7 cellular contexts compared by ENCODE assay signal in the genomic region with DNA sequence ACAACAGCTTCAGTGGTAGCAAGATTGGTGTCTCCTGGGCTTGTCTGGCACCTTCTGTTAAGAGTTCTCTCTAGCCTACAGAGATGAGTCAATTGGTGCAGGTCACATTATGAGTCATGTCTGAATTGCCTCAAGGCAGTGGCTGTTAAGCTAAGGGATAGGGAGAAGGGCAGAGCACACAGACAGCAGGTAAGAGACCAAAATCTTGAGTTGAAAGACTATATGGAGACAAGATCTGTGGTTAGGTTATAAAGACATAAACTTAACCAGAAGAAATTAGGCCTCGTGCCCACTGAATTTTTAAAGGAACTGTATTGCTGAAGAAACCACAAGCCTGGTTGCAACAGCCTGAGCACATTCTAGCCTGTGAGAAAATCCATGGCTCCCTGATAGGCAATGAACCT. TPM values are rescaled to one million over a fixed set of nuclear protein-coding genes. Genes with fewer than 3 reads are reported as not detected.
DNase-seq lines count a peak whose midpoint lies in the region; ATAC-seq lines count a peak whose summit lies in the region.

No MANE protein-coding gene starts in this region.

- peak; percentile 41 for DNase-seq in NCI-H460 (ENCODE audit: extremely low read depth, low read depth)
- DNase-seq in amniotic stem cell (lab: John Stamatoyannopoulos, UW) = peak; percentile 49
- DNase-seq in stimulated activated CD4-positive, alpha-beta T cell treated with anti-CD3 and anti-CD28 coated beads, Interleukin-2, amount 100 ng/mL, for 24 hours = peak; percentile 34 to 44
- DNase-seq in NCI-H1417 treated with DMSO at 0.1 percent for 48 hours (lab: John Stamatoyannopoulos, UW) = no peak
- no peak for DNase-seq in GOT3 (lab: John Stamatoyannopoulos, UW)

- ATAC-seq in GM18868 (IDR thresholded peaks at IDR 0.05; ENCODE audit: unreplicated experiment) (peak; percentile 100), HG02678 (IDR thresholded peaks at IDR 0.05; ENCODE audit: unreplicated experiment) (peak; percentile 100)

RNA-seq across cellular contexts. Expression of a gene that starts 19.2 kb away (rescaled TPM):
- 26.5 and 28.9 TPM in 2 replicates for total RNA-seq in NCI-H460 (2014; rRNA removed; shearing (Covaris generic))
- 22.8 and 23.5 TPM in 2 replicates for polyA plus RNA-seq in NCI-H460 (2014; cell fraction: nucleus; rRNA removed)

RNA-seq across cellular contexts. Expression of a gene that starts 30.2 kb away (rescaled TPM):
- 6.8 and 8.8 TPM in 2 replicates for total RNA-seq in NCI-H460 (2014; rRNA removed; shearing (Covaris generic))
- 4.8 and 7.0 TPM in 2 replicates for polyA plus RNA-seq in NCI-H460 (2014; cell fraction: nucleus; rRNA removed)

RNA-seq across cellular contexts. Expression of a gene that starts 30.2 kb away (rescaled TPM):
- 12.8 TPM in 2 replicates for total RNA-seq in NCI-H460 (2014; rRNA removed; shearing (Covaris generic))
- polyA plus RNA-seq in NCI-H460 (2014; cell fraction: nucleus; rRNA removed) = 5.5 and 7.3 TPM in 2 replicates

RNA-seq across cellular contexts. Expression of a gene that starts 43.5 kb away (rescaled TPM):
- total RNA-seq in NCI-H460 (2014; rRNA removed; shearing (Covaris generic)) = not detected in 2 replicates
- polyA plus RNA-seq in NCI-H460 (2014; cell fraction: nucleus; rRNA removed) = not detected in 2 replicates

Comparison
In these comparisons a context has a peak if more than half of its experiments do, and no peak if none do; other contexts are left out.
1. DNase-seq: peak in NCI-H460 (single experiment), amniotic stem cell (single experiment) and stimulated activated CD4-positive, alpha-beta T cell treated with anti-CD3 and anti-CD28 coated beads, Interleukin-2, amount 100 ng/mL, for 24 hours (2 of 2); none in NCI-H1417 treated with DMSO at 0.1 percent for 48 hours (single experiment) and GOT3 (single experiment).